Comparison of ENCODE assay signal across 8 cellular contexts in genomic region chr6:149060300-149060984, GRCh38.
A peak's percentile ranks its signal among the peaks of the same experiment; 100 is the strongest.
DNase-seq lines count a peak whose midpoint lies in the region; ATAC-seq and TF ChIP-seq lines count a peak whose summit lies in the region.

No MANE protein-coding gene starts in this region.

- no peaks in the 10 kb centered on the region for H4K20me1 ChIP-seq in DND-41 (ENCODE audit: insufficient read depth, low read length)

- peak overlapping the region; percentile 60 for H3K9ac ChIP-seq in DND-41 (ENCODE audit: low read depth, low read length)

- H3K4me3 ChIP-seq in DND-41 (ENCODE audit: low read depth in 1 of 2, low read length in 2 of 2), result peak overlapping the region in 1 of 2 experiments; percentile 47; a peak in 2 of 4 replicates
- H3K4me3 ChIP-seq in left ventricle myocardium inferior, result no peak overlapping the region

- H3K9me3 Mint-ChIP-seq in activated CD8-positive, alpha-beta T cell treated with anti-CD3 and anti-CD28 coated beads for 36 hours, result no peaks in the 10 kb centered on the region

- H3K9me3 ChIP-seq in DND-41 (ENCODE audit: insufficient read depth, low read length, severe bottlenecking) (no peaks in the 10 kb centered on the region), left ventricle myocardium inferior (replicated peaks) (no peaks in the 10 kb centered on the region)

- peak; percentile 84 for ATAC-seq in DND-41 (ENCODE audit: insufficient read depth, low read depth)
- ATAC-seq in GM21786 (IDR thresholded peaks at IDR 0.05; ENCODE audit: unreplicated experiment), result peak; percentile 86
- ATAC-seq in activated CD8-positive, alpha-beta T cell treated with anti-CD3 and anti-CD28 coated beads for 36 hours, result peak; percentile 93

- POLR2A ChIA-PET in activated CD8-positive, alpha-beta T cell treated with anti-CD3 and anti-CD28 coated beads for 36 hours (lab: Charles Lee), result interaction anchor here (0.7 to 2.0 kb wide), 7 partner anchors 9 to 653 kb away, joined by 3 to 7 read pairs (median 3); no protein-coding TSS in a partner anchor

- peak overlapping the region; percentile 84 for H3K27ac Mint-ChIP-seq in activated CD8-positive, alpha-beta T cell treated with anti-CD3 and anti-CD28 coated beads for 36 hours

- CTCF ChIA-PET in activated CD8-positive, alpha-beta T cell treated with anti-CD3 and anti-CD28 coated beads for 36 hours (lab: Charles Lee), result interaction anchor here (2.6 to 9.1 kb wide), 2 partner anchors 16 to 28 kb away, joined by 8 to 61 read pairs; no protein-coding TSS in a partner anchor

- no peak for TF ChIP-seq CTCF in DND-41 (IDR thresholded peaks at IDR 0.05; ENCODE audit: borderline replicate concordance, extremely low read depth, low read length, poor library complexity, severe bottlenecking)
- TF ChIP-seq CTCF in activated CD8-positive, alpha-beta T cell treated with anti-CD3 and anti-CD28 coated beads for 36 hours (IDR thresholded peaks at IDR 0.05), result no peak
- no peak for TF ChIP-seq CTCF in left ventricle myocardium inferior (IDR thresholded peaks at IDR 0.05; ENCODE audit: borderline replicate concordance)

- peak; percentile 92 for DNase-seq in DND-41
- DNase-seq in NCI-H1417 (lab: John Stamatoyannopoulos, UW), result peak in 2 of 3 experiments; percentile 86 to 93
- DNase-seq in activated CD8-positive, alpha-beta T cell treated with anti-CD3 and anti-CD28 coated beads for 36 hours, result peak; percentile 77
- peak; percentile 24 for DNase-seq in left ventricle myocardium inferior
- peak; percentile 46 for DNase-seq in stimulated activated naive CD4-positive, alpha-beta T cell treated with Interleukin-2 at 50 U/mL for 16 hours (lab: John Stamatoyannopoulos, UW)
- DNase-seq in AG20443 (ENCODE audit: low spot score), result no peak
- DNase-seq in EL, result no peak

- no peaks in the 10 kb centered on the region for H3K27me3 Mint-ChIP-seq in activated CD8-positive, alpha-beta T cell treated with anti-CD3 and anti-CD28 coated beads for 36 hours

- peak overlapping the region; percentile 60 for H3K4me3 Mint-ChIP-seq in activated CD8-positive, alpha-beta T cell treated with anti-CD3 and anti-CD28 coated beads for 36 hours

- H3K36me3 ChIP-seq in DND-41 (ENCODE audit: insufficient read depth, low read length) (no peaks in the 10 kb centered on the region; the same call in 1 of the 2 replicates), left ventricle myocardium inferior (no peaks in the 10 kb centered on the region)

- peaks cover 11% of the 10 kb centered on the region for H3K79me2 ChIP-seq in DND-41 (ENCODE audit: insufficient read depth, low read length)

- H3K4me1 Mint-ChIP-seq in activated CD8-positive, alpha-beta T cell treated with anti-CD3 and anti-CD28 coated beads for 36 hours (ENCODE audit: low read depth), result peaks cover 43% of the 10 kb centered on the region

- H3K36me3 Mint-ChIP-seq in activated CD8-positive, alpha-beta T cell treated with anti-CD3 and anti-CD28 coated beads for 36 hours (ENCODE audit: low read depth), result no peaks in the 10 kb centered on the region

- H3K27me3 ChIP-seq in DND-41 (ENCODE audit: insufficient read depth, low read length, poor library complexity), result no peaks in the 10 kb centered on the region
- H3K27me3 ChIP-seq in left ventricle myocardium inferior (ENCODE audit: low read depth), result no peaks in the 10 kb centered on the region

- peak overlapping the region; percentile 34 for H2AFZ ChIP-seq in DND-41 (ENCODE audit: low read depth, low read length)

- H3K27ac ChIP-seq in DND-41 (ENCODE audit: low read length), result peak overlapping the region; percentile 97
- H3K27ac ChIP-seq in left ventricle myocardium inferior (replicated peaks), result no peak overlapping the region

- H3K4me2 ChIP-seq in DND-41 (ENCODE audit: insufficient read depth, low read length), result peak overlapping the region; percentile 63

- H3K4me1 ChIP-seq in DND-41 (ENCODE audit: insufficient read depth, low read length), result peaks cover 80% of the 10 kb centered on the region
- H3K4me1 ChIP-seq in left ventricle myocardium inferior, result peaks cover 57% of the 10 kb centered on the region

- intact Hi-C loops in activated CD8-positive, alpha-beta T cell treated with anti-CD3 and anti-CD28 coated beads for 36 hours (cut with micrococcal nuclease), result no loop called here
- intact Hi-C loops in left ventricle myocardium inferior (cut with micrococcal nuclease), result no loop called here

Comparison
In these comparisons a context has a peak if more than half of its experiments do, and no peak if none do; other contexts are left out.
1. DNase-seq: peak in DND-41 (single experiment), NCI-H1417 (2 of 3), activated CD8-positive, alpha-beta T cell treated with anti-CD3 and anti-CD28 coated beads for 36 hours (single experiment), left ventricle myocardium inferior (single experiment) and stimulated activated naive CD4-positive, alpha-beta T cell treated with Interleukin-2 at 50 U/mL for 16 hours (single experiment); none in AG20443 (single experiment) and EL (single experiment).
2. Peak in every context shown above with its lines, with median percentiles within 50 percentile points of each other: ATAC-seq.